3 cellular contexts compared by ENCODE assay signal in the genomic region with DNA sequence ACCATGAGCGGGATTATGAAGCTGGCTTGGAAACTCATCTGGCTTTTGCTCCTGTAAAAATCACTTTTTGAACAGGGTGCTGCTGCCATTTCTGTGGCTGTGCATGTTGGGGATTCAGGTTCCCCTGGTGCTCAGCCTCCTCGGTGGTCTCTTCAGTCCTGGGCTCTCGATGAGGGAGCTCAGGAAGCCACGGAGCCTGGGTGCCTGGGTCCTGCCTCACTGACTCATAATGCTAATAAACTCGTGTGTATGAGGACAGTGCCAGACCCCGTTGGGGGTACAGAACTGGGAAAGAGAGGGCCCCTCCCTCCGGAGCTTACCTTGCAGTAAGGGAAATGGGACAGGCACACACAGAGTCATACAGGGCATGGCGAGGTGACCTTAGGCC.
TF ChIP-seq lines count a peak whose summit lies in the region.

No MANE protein-coding gene starts in this region.

TF ChIP-seq in GM23338, 12 proteins besides CTCF, POLR2A, EP300 and RAD21 (continued from another document):
- TF ChIP-seq, protein P1, sequence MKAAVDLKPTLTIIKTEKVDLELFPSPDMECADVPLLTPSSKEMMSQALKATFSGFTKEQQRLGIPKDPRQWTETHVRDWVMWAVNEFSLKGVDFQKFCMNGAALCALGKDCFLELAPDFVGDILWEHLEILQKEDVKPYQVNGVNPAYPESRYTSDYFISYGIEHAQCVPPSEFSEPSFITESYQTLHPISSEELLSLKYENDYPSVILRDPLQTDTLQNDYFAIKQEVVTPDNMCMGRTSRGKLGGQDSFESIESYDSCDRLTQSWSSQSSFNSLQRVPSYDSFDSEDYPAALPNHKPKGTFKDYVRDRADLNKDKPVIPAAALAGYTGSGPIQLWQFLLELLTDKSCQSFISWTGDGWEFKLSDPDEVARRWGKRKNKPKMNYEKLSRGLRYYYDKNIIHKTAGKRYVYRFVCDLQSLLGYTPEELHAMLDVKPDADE (IDR thresholded peaks at IDR 0.05), result no peak
- TF ChIP-seq JUNB (IDR thresholded peaks at IDR 0.05; ENCODE audit: unreplicated experiment), result no peak

TF ChIP-seq in WTC11, 78 proteins besides CTCF, POLR2A, EP300 and RAD21 (continued from another document):
- TF ChIP-seq, protein P2, sequence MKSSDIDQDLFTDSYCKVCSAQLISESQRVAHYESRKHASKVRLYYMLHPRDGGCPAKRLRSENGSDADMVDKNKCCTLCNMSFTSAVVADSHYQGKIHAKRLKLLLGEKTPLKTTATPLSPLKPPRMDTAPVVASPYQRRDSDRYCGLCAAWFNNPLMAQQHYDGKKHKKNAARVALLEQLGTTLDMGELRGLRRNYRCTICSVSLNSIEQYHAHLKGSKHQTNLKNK (CRISPR knock-in tag; IDR thresholded peaks at IDR 0.05), result no peak
- TF ChIP-seq ZNF263 (CRISPR knock-in tag; IDR thresholded peaks at IDR 0.05; ENCODE audit: low read depth) (no peak), MXD4 (CRISPR knock-in tag; IDR thresholded peaks at IDR 0.05; ENCODE audit: borderline replicate concordance) (no peak), NR1H2 (CRISPR knock-in tag; IDR thresholded peaks at IDR 0.05) (no peak), RORB (CRISPR knock-in tag; IDR thresholded peaks at IDR 0.05) (no peak), SMAD4 (CRISPR knock-in tag; IDR thresholded peaks at IDR 0.05) (no peak)
- TF ChIP-seq, protein P3, sequence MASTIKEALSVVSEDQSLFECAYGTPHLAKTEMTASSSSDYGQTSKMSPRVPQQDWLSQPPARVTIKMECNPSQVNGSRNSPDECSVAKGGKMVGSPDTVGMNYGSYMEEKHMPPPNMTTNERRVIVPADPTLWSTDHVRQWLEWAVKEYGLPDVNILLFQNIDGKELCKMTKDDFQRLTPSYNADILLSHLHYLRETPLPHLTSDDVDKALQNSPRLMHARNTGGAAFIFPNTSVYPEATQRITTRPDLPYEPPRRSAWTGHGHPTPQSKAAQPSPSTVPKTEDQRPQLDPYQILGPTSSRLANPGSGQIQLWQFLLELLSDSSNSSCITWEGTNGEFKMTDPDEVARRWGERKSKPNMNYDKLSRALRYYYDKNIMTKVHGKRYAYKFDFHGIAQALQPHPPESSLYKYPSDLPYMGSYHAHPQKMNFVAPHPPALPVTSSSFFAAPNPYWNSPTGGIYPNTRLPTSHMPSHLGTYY (CRISPR knock-in tag; IDR thresholded peaks at IDR 0.05), result no peak
- TF ChIP-seq, protein P4, sequence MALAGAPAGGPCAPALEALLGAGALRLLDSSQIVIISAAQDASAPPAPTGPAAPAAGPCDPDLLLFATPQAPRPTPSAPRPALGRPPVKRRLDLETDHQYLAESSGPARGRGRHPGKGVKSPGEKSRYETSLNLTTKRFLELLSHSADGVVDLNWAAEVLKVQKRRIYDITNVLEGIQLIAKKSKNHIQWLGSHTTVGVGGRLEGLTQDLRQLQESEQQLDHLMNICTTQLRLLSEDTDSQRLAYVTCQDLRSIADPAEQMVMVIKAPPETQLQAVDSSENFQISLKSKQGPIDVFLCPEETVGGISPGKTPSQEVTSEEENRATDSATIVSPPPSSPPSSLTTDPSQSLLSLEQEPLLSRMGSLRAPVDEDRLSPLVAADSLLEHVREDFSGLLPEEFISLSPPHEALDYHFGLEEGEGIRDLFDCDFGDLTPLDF (CRISPR knock-in tag; IDR thresholded peaks at IDR 0.05), result no peak

TF ChIP-seq in HepG2, 621 proteins besides CTCF, POLR2A, EP300 and RAD21 (continued from another document):
- TF ChIP-seq, protein P5, sequence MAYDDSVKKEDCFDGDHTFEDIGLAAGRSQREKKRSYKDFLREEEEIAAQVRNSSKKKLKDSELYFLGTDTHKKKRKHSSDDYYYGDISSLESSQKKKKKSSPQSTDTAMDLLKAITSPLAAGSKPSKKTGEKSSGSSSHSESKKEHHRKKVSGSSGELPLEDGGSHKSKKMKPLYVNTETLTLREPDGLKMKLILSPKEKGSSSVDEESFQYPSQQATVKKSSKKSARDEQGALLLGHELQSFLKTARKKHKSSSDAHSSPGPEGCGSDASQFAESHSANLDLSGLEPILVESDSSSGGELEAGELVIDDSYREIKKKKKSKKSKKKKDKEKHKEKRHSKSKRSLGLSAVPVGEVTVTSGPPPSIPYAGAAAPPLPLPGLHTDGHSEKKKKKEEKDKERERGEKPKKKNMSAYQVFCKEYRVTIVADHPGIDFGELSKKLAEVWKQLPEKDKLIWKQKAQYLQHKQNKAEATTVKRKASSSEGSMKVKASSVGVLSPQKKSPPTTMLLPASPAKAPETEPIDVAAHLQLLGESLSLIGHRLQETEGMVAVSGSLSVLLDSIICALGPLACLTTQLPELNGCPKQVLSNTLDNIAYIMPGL (CRISPR knock-in tag; IDR thresholded peaks at IDR 0.05; ENCODE audit: borderline replicate concordance in 1 of 2, low read depth in 1 of 2), result 0 out of 4 replicates have a peak, but pooled peaks of 1 of the 2 experiments have one; percentile 5
- TF ChIP-seq ZNF501 (CRISPR knock-in tag; IDR thresholded peaks at IDR 0.05), result 0 out of 2 replicates have a peak, but pooled peaks have one; percentile 2
- TF ChIP-seq ZNF30 (CRISPR knock-in tag; IDR thresholded peaks at IDR 0.05), result no peak
- peak; percentile 2; the same call in 1 of the 2 replicates for TF ChIP-seq ZBTB7B (CRISPR knock-in tag; IDR thresholded peaks at IDR 0.05)
- TF ChIP-seq MIER2 (CRISPR knock-in tag; IDR thresholded peaks at IDR 0.05), result no peak
- TF ChIP-seq, protein P6, sequence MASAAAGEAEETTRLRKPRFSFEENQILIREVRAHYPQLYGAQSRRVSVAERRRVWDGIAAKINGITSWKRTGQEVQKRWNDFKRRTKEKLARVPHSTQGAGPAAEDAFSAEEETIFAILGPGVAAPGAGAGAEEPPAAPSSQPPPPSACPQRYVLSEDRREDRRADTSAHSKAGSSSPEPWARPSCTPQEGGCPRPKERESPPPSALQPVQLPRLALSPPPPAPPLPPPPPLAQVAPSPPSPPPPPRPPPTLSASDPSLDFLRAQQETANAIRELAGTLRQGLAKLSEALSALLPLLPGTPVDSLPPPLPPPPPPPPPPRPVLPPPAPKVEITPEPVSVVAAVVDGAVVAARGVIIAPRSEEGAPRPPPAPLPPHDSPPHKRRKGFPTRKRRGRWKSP (CRISPR knock-in tag; IDR thresholded peaks at IDR 0.05), result 0 out of 2 replicates have a peak, but pooled peaks have one; percentile 30
- TF ChIP-seq ZNF10 (CRISPR knock-in tag; IDR thresholded peaks at IDR 0.05; ENCODE audit: borderline replicate concordance, low read depth), result no peak
- no peak for TF ChIP-seq PHF8 (CRISPR knock-in tag; IDR thresholded peaks at IDR 0.05)
- TF ChIP-seq JDP2 (CRISPR knock-in tag; IDR thresholded peaks at IDR 0.05; ENCODE audit: borderline replicate concordance), result no peak
- no peak for TF ChIP-seq ZNF101 (CRISPR knock-in tag; IDR thresholded peaks at IDR 0.05; ENCODE audit: borderline replicate concordance, low read depth)
- no peak for TF ChIP-seq RFX1 (IDR thresholded peaks at IDR 0.05)
- TF ChIP-seq ZNF331 (CRISPR knock-in tag; IDR thresholded peaks at IDR 0.05), result no peak
- TF ChIP-seq KDM2A (CRISPR knock-in tag; IDR thresholded peaks at IDR 0.05; ENCODE audit: borderline replicate concordance, low read depth), result no peak
- no peak for TF ChIP-seq ZNF777 (CRISPR knock-in tag; IDR thresholded peaks at IDR 0.05)
- TF ChIP-seq ZNF746 (CRISPR knock-in tag; IDR thresholded peaks at IDR 0.05), result 0 out of 2 replicates have a peak, but pooled peaks have one; percentile 10
- no peak for TF ChIP-seq MIER3 (CRISPR knock-in tag; IDR thresholded peaks at IDR 0.05; ENCODE audit: borderline replicate concordance)
- TF ChIP-seq HOXA9 (CRISPR knock-in tag; IDR thresholded peaks at IDR 0.05; ENCODE audit: borderline replicate concordance), result no peak
- no peak for TF ChIP-seq CEBPB (IDR thresholded peaks at IDR 0.05; ENCODE audit: borderline replicate concordance, low read depth, low read length)
- TF ChIP-seq ZNF567 (CRISPR knock-in tag; IDR thresholded peaks at IDR 0.05; ENCODE audit: borderline replicate concordance), result no peak
- no peak for TF ChIP-seq CBX2 (IDR thresholded peaks at IDR 0.05; ENCODE audit: low read depth, low read length)
- TF ChIP-seq CBX2 (CRISPR knock-in tag; IDR thresholded peaks at IDR 0.05; ENCODE audit: low read depth), result no peak
- TF ChIP-seq, protein P7, sequence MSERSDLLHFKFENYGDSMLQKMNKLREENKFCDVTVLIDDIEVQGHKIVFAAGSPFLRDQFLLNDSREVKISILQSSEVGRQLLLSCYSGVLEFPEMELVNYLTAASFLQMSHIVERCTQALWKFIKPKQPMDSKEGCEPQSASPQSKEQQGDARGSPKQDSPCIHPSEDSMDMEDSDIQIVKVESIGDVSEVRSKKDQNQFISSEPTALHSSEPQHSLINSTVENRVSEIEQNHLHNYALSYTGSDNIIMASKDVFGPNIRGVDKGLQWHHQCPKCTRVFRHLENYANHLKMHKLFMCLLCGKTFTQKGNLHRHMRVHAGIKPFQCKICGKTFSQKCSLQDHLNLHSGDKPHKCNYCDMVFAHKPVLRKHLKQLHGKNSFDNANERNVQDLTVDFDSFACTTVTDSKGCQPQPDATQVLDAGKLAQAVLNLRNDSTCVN (CRISPR knock-in tag; IDR thresholded peaks at IDR 0.05; ENCODE audit: borderline replicate concordance), result no peak
- no peak for TF ChIP-seq RFXANK (CRISPR knock-in tag; IDR thresholded peaks at IDR 0.05)
- TF ChIP-seq HNF4A (CRISPR knock-in tag; IDR thresholded peaks at IDR 0.05), result no peak
- no peak for TF ChIP-seq NFE2L1 (CRISPR knock-in tag; IDR thresholded peaks at IDR 0.05; ENCODE audit: borderline replicate concordance)
